19 cellular contexts compared by ENCODE assay signal in the genomic region with DNA sequence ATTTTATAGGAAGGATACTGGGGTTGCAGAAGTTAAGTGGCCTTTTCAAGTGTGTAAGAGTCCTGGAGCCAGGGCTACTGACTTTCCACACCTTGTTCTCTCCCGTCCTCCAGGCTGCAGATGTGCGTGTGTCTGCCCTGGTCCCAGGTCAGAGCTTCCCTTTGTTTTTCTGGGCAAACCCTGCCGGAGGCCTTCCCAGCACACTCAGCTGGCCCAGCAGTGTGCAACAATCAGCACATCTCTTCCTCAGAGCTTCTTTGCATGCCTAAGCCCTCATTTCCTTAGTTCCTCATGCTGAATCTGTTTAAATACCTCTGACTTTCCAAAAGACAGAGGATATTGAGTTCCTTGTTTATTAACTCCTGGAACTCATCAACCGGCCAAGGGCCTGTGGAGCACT.
"Had no signal": no experiment of that assay in that cellular context is flagged by ENCODE, and none has a peak within 500 bp of the region (broad histone marks: within the 10 kb centered on the region; RNA-seq: fewer than 3 reads in every experiment).

No MANE protein-coding gene starts in this region.

- H3K27me3 Mint-ChIP-seq: activated naive CD8-positive, alpha-beta T cell treated with anti-CD3 and anti-CD28 coated beads for 36 hours; central memory CD8-positive, alpha-beta T cell had no signal

- H3K9me3 ChIP-seq: right atrium auricular region, transverse colon had no signal

- H3K4me3 Mint-ChIP-seq: activated naive CD8-positive, alpha-beta T cell treated with anti-CD3 and anti-CD28 coated beads for 36 hours; brain; central memory CD8-positive, alpha-beta T cell; T-helper 2 cell treated with Interferon-gamma antibody and Interleukin-4, amounts not matched to agents 5 μg/mL and 100 μg/mL, for 36 hours had no signal

- H3K27ac Mint-ChIP-seq: activated naive CD8-positive, alpha-beta T cell treated with anti-CD3 and anti-CD28 coated beads for 36 hours; progenitor cell of endocrine pancreas; T-helper 2 cell treated with Interferon-gamma antibody and Interleukin-4, amounts not matched to agents 5 μg/mL and 100 μg/mL, for 36 hours had no signal

- H3K36me3 ChIP-seq: transverse colon had no signal

- DNase-seq: activated CD4-positive, alpha-beta T cell treated with anti-CD3 and anti-CD28 coated beads, Interleukin-2, amount 50 U/mL, for 1 hour; activated CD8-positive, alpha-beta memory T cell treated with anti-CD3 and anti-CD28 coated beads for 24 hours; activated naive CD8-positive, alpha-beta T cell treated with anti-CD3 and anti-CD28 coated beads for 36 hours; amygdala; effector CD8-positive, alpha-beta T cell; foreskin melanocyte; kidney glomerular epithelial cell; occipital lobe; stimulated activated CD4-positive, alpha-beta T cell treated with anti-CD3 and anti-CD28 coated beads, Interleukin-4, amount 100 ng/mL, for 24 hours; stimulated activated naive CD4-positive, alpha-beta T cell treated with Interleukin-2 at 50 U/mL for 16 hours; transverse colon had no signal

- H3K27me3 ChIP-seq: right atrium auricular region, transverse colon had no signal

- H3K9me3 Mint-ChIP-seq: activated naive CD8-positive, alpha-beta T cell treated with anti-CD3 and anti-CD28 coated beads for 36 hours; brain; central memory CD8-positive, alpha-beta T cell; T-helper 2 cell treated with Interferon-gamma antibody and Interleukin-4, amounts not matched to agents 5 μg/mL and 100 μg/mL, for 36 hours had no signal

- H3K36me3 Mint-ChIP-seq: brain had no signal

- H3K4me1 ChIP-seq: transverse colon had no signal

- H3K4me3 ChIP-seq: coronary artery, lung, right atrium auricular region, skin epidermis, transverse colon had no signal

- H3K27ac ChIP-seq: coronary artery, right atrium auricular region, skin epidermis, transverse colon had no signal
